ENCODE assay signal across 15 cellular contexts in the genomic region with DNA sequence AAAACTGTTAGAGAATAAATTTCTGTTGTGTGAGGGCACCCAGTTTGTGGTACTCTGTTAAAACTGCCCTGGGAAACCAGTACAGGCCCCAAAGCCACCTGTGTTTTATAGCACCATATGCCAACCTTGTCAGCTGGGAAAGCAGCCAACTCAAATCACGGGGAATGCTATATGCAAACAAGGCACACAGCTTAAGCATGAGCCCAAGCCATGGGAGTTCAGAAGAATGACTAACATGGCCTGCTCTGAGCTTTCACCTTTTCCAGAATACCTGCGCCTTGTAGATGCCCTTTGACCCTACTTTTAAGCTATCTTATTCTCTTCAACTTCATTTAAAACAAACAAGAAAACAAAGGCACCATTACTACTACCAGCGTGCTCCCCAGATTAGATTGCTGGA. TPM values are rescaled to one million over a fixed set of nuclear protein-coding genes. Genes with fewer than 3 reads are reported as not detected.
DNase-seq lines count a peak whose midpoint lies in the region; TF ChIP-seq lines count a peak whose summit lies in the region.
"Had no signal": no experiment of that assay in that cellular context is flagged by ENCODE, and none has a peak within 500 bp of the region (broad histone marks: within the 10 kb centered on the region; RNA-seq: fewer than 3 reads in every experiment).

No MANE protein-coding gene starts in this region.

- TF ChIP-seq EP300 in transverse colon (IDR thresholded peaks at IDR 0.05; ENCODE audit: low read depth) = no peak

- in situ Hi-C loops in transverse colon (cut with MboI; ENCODE audit: low pct_ligation_motif_present in 1 of 4, low pct_unique_long_range_greater_than_20kb in 1 of 4, low sequenced_read_pairs in 3 of 4) = loop anchor here in 1 of 4 donors (25.0 kb wide), 1 partner anchor 110 kb away; no protein-coding TSS in a partner anchor

- 40 to 78% methylated on average over 2 to 3 of the region's 3 CpGs for WGBS in transverse colon (ENCODE audit: low coverage in 1 of 2), 2 donors

- H3K36me3 ChIP-seq in transverse colon = no peaks in the 10 kb centered on the region

- H3K27me3 Mint-ChIP-seq in activated naive CD8-positive, alpha-beta T cell treated with anti-CD3 and anti-CD28 coated beads for 36 hours = peaks cover 6% of the 10 kb centered on the region

- H3K27ac ChIP-seq in transverse colon = peak overlapping the region; percentile 57 to 66 (median 62)

- H3K4me1 ChIP-seq in transverse colon = peaks cover 5 to 23% (median 8%) of the 10 kb centered on the region in 4 donors

- intact Hi-C loops in transverse colon (cut with DNase I; ENCODE audit: low total_unique reads) = no loop called here

- no peak overlapping the region for H3K4me3 Mint-ChIP-seq in activated naive CD8-positive, alpha-beta T cell treated with anti-CD3 and anti-CD28 coated beads for 36 hours
- H3K4me3 Mint-ChIP-seq: activated CD4-positive, alpha-beta T cell treated with anti-CD3 and anti-CD28 coated beads, Interleukin-2, amount 10 ng/mL, durations not matched to agents 7 days and 5 days had no signal

- no peaks in the 10 kb centered on the region for H3K27me3 ChIP-seq in transverse colon

- DNase-seq in NCI-H146 (lab: John Stamatoyannopoulos, UW) = peak; percentile 44
- DNase-seq in NCI-H146 treated with DMSO at 0.1 percent for 48 hours (lab: John Stamatoyannopoulos, UW; ENCODE audit: unreplicated experiment) = no peak
- DNase-seq in NCI-H345 treated with DMSO at 0.1 percent for 48 hours (lab: John Stamatoyannopoulos, UW; ENCODE audit: unreplicated experiment) = peak; percentile 43
- peak; percentile 71 for DNase-seq in cerebellar cortex (ENCODE audit: low spot score)
- peak; percentile 87 for DNase-seq in transverse colon
- no peak for DNase-seq in activated naive CD8-positive, alpha-beta T cell treated with anti-CD3 and anti-CD28 coated beads for 36 hours
- DNase-seq in GM19240 (ENCODE audit: insufficient read length, low spot score) = no peak
- no peak for DNase-seq in NOMO-1 treated with DMSO at 0.1 percent for 48 hours (lab: John Stamatoyannopoulos, UW; ENCODE audit: unreplicated experiment)
- DNase-seq: 8988T; activated CD4-positive, alpha-beta T cell treated with anti-CD3 and anti-CD28 coated beads, Interleukin-2, amount 10 ng/mL, durations not matched to agents 7 days and 5 days; activated naive CD4-positive, alpha-beta T cell treated with Interleukin-2 at 50 U/mL for 16 hours; islet precursor cell; NCI-H187; stimulated activated naive CD8-positive, alpha-beta T cell treated with anti-CD3 and anti-CD28 coated beads, Interleukin-15, Interleukin-2, amounts not matched to agents 100 U/mL and 50 U/mL, for 24 hours; SW 1271 had no signal

- TF ChIP-seq POLR2A in transverse colon (IDR thresholded peaks at IDR 0.05) = no peak

- peaks cover 4% of the 10 kb centered on the region for H3K9me3 Mint-ChIP-seq in activated naive CD8-positive, alpha-beta T cell treated with anti-CD3 and anti-CD28 coated beads for 36 hours
- H3K9me3 Mint-ChIP-seq: activated CD4-positive, alpha-beta T cell treated with anti-CD3 and anti-CD28 coated beads, Interleukin-2, amount 10 ng/mL, durations not matched to agents 7 days and 5 days had no signal

- H3K4me1 Mint-ChIP-seq in activated naive CD8-positive, alpha-beta T cell treated with anti-CD3 and anti-CD28 coated beads for 36 hours = peaks cover 16% of the 10 kb centered on the region

- no peak overlapping the region for H3K27ac Mint-ChIP-seq in activated naive CD8-positive, alpha-beta T cell treated with anti-CD3 and anti-CD28 coated beads for 36 hours
- H3K27ac Mint-ChIP-seq: activated CD4-positive, alpha-beta T cell treated with anti-CD3 and anti-CD28 coated beads, Interleukin-2, amount 10 ng/mL, durations not matched to agents 7 days and 5 days had no signal

- H3K4me3 ChIP-seq in transverse colon = no peak overlapping the region

- no peaks in the 10 kb centered on the region for H3K9me3 ChIP-seq in transverse colon

- no peaks in the 10 kb centered on the region for H3K36me3 Mint-ChIP-seq in activated naive CD8-positive, alpha-beta T cell treated with anti-CD3 and anti-CD28 coated beads for 36 hours

- no peak for TF ChIP-seq CTCF in transverse colon (IDR thresholded peaks at IDR 0.05)

RNA-seq across cellular contexts. Expression of a gene that starts 5.5 kb away (rescaled TPM):
- 10 to 100 TPM in 3 of 4 donors, 1 to 10 TPM in 1; 7.8 to 68.9 (median 59.6) TPM for total RNA-seq in transverse colon
- total RNA-seq in activated naive CD8-positive, alpha-beta T cell treated with anti-CD3 and anti-CD28 coated beads for 36 hours = 10 to 100 TPM; 12.6 to 14.5 TPM

Comparison
In these comparisons a context has a peak if more than half of its experiments do, and no peak if none do; other contexts are left out.
1. DNase-seq: peak in NCI-H146 (single experiment), NCI-H345 treated with DMSO at 0.1 percent for 48 hours (single experiment), cerebellar cortex (single experiment) and transverse colon (single experiment); none in NCI-H146 treated with DMSO at 0.1 percent for 48 hours (single experiment), activated naive CD8-positive, alpha-beta T cell treated with anti-CD3 and anti-CD28 coated beads for 36 hours (single experiment), GM19240 (single experiment) and NOMO-1 treated with DMSO at 0.1 percent for 48 hours (single experiment).